ENCODE assay signal across 8 cellular contexts in genomic region chr2:232988444-232988843, GRCh38. TPM values are rescaled to one million over a fixed set of nuclear protein-coding genes. Genes with fewer than 3 reads are reported as not detected.
DNase-seq lines count a peak whose midpoint lies in the region; ATAC-seq and TF ChIP-seq lines count a peak whose summit lies in the region.

No MANE protein-coding gene starts in this region.

- H3K4me1 ChIP-seq in HEK293 (ENCODE audit: control insufficient read depth, insufficient read depth, low read length) (0 out of 2 replicates have a peak, but pooled peaks cover 2% of the 10 kb centered on the region), gastrocnemius medialis (no peaks in the 10 kb centered on the region)

- intact Hi-C loops in gastrocnemius medialis (cut with DNase I; ENCODE audit: low total_unique reads): no loop called here

- TF ChIP-seq CTCF in HEK293 (tag by site-specific recombination; IDR thresholded peaks at IDR 0.05): no peak
- TF ChIP-seq CTCF in gastrocnemius medialis (IDR thresholded peaks at IDR 0.05 in 4 of 5, conservative IDR thresholded peaks at IDR 0.05 in 1 of 5): no peak

- CTCF ChIA-PET in HEK293 (lab: Yijun Ruan, JAX): interaction anchor here (1.0 to 1.5 kb wide), 2 partner anchors 10 to 40 kb away, joined by 3 to 9 read pairs; no protein-coding TSS in a partner anchor

- in situ Hi-C loops in gastrocnemius medialis (cut with MboI; ENCODE audit: low sequenced_read_pairs in 4 of 4): no loop called here

- H3K4me3 ChIP-seq in HEK293 (ENCODE audit: low read depth, low read length) (no peak overlapping the region), gastrocnemius medialis (no peak overlapping the region)

- POLR2A ChIA-PET in HEK293 (lab: Yijun Ruan, JAX): no interaction called here

- peaks cover 0 to 2% (median 0%) of the 10 kb centered on the region in 3 donors for H3K27me3 ChIP-seq in gastrocnemius medialis

- H3K27ac ChIP-seq in HEK293 (ENCODE audit: extremely low read depth, low read depth, low read length): no peak overlapping the region
- no peak overlapping the region for H3K27ac ChIP-seq in gastrocnemius medialis

- DNase-seq in 8988T (peak; percentile 74), amniotic stem cell (lab: John Stamatoyannopoulos, UW) (peak; percentile 82), kidney tubule cell (ENCODE audit: low spot score) (peak; percentile 96), gastrocnemius medialis (no peak), MV-4-11 (lab: John Stamatoyannopoulos, UW) (no peak)

- H3K9me3 ChIP-seq in HEK293 (ENCODE audit: control insufficient read depth, insufficient read depth, low read depth, low read length) (no peaks in the 10 kb centered on the region), gastrocnemius medialis (no peaks in the 10 kb centered on the region)

- TF ChIP-seq POLR2A in gastrocnemius medialis (IDR thresholded peaks at IDR 0.05): no peak

- no peak for ATAC-seq in gastrocnemius medialis
- no peak for ATAC-seq in GM21619 (IDR thresholded peaks at IDR 0.05; ENCODE audit: unreplicated experiment)
- no peak for ATAC-seq in HG02870 (IDR thresholded peaks at IDR 0.05; ENCODE audit: unreplicated experiment)

- H3K36me3 ChIP-seq in HEK293 (ENCODE audit: control insufficient read depth in 2 of 2, insufficient read depth in 1 of 2, low read length in 2 of 2) (no peaks in the 10 kb centered on the region), gastrocnemius medialis (no peaks in the 10 kb centered on the region)

TF ChIP-seq in HEK293, 187 proteins besides CTCF, POLR2A, EP300 and RAD21 (continues in another document):
- peak; percentile 51; the same call in 1 of the 2 replicates for TF ChIP-seq ZNF692 (tag by site-specific recombination; IDR thresholded peaks at IDR 0.05)
- TF ChIP-seq TSHZ1 (tag by site-specific recombination; IDR thresholded peaks at IDR 0.05; ENCODE audit: borderline replicate concordance): no peak
- TF ChIP-seq ZNF19 (tag by site-specific recombination; IDR thresholded peaks at IDR 0.05; ENCODE audit: low read depth): no peak
- TF ChIP-seq YY1 (tag by site-specific recombination; IDR thresholded peaks at IDR 0.05): no peak
- peak; percentile 51 for TF ChIP-seq WT1 (tag by site-specific recombination; IDR thresholded peaks at IDR 0.05)
- no peak for TF ChIP-seq ZNF133 (tag by site-specific recombination; IDR thresholded peaks at IDR 0.05)
- TF ChIP-seq PRDM10 (tag by site-specific recombination; IDR thresholded peaks at IDR 0.05): 0 out of 2 replicates have a peak, but pooled peaks have one; percentile 21
- peak; percentile 76 for TF ChIP-seq ZBTB6 (tag by site-specific recombination; IDR thresholded peaks at IDR 0.05)
- no peak for TF ChIP-seq ZNF394 (tag by site-specific recombination; IDR thresholded peaks at IDR 0.05; ENCODE audit: borderline replicate concordance)
- peak; percentile 67 for TF ChIP-seq ZIC2 (tag by site-specific recombination; IDR thresholded peaks at IDR 0.05)
- no peak for TF ChIP-seq ZEB2 (tag by site-specific recombination; IDR thresholded peaks at IDR 0.05)
- peak; percentile 56; the same call in 1 of the 2 replicates for TF ChIP-seq ZNF660 (tag by site-specific recombination; IDR thresholded peaks at IDR 0.05)
- 0 out of 2 replicates have a peak, but pooled peaks have one; percentile 5 for TF ChIP-seq ZNF366 (tag by site-specific recombination; conservative IDR thresholded peaks at IDR 0.05)
- no peak for TF ChIP-seq ZNF174 (tag by site-specific recombination; IDR thresholded peaks at IDR 0.05)
- no peak for TF ChIP-seq ZNF311 (tag by site-specific recombination; IDR thresholded peaks at IDR 0.05; ENCODE audit: borderline replicate concordance)
- TF ChIP-seq SP7 (tag by site-specific recombination; IDR thresholded peaks at IDR 0.05): 0 out of 2 replicates have a peak, but pooled peaks have one; percentile 36

RNA-seq across cellular contexts. Expression of gene NGEF, which starts 24.6 kb away (rescaled TPM):
- total RNA-seq in gastrocnemius medialis: 1 to 10 TPM in 1 of 4 donors, under 1 TPM in 2, not detected in 1; 0.66 to 1.5 (median 0.84) TPM

RNA-seq across cellular contexts. Expression of gene NEU2, which starts 44.0 kb away (rescaled TPM):
- total RNA-seq in gastrocnemius medialis: not detected

Comparison
In these comparisons a context has a peak if more than half of its experiments do, and no peak if none do; other contexts are left out.
1. DNase-seq: peak in 8988T (single experiment), amniotic stem cell (single experiment) and kidney tubule cell (single experiment); none in gastrocnemius medialis (0 of 2) and MV-4-11 (single experiment).